Comparison of ENCODE assay signal across 1 cellular context in genomic region chr12:104340177-104340576, GRCh38.
TF ChIP-seq lines count a peak whose summit lies in the region.

No MANE protein-coding gene starts in this region.

TF ChIP-seq in SK-N-SH treated with all-trans-retinoic acid at 6 μM for 48 hours, 23 proteins besides CTCF, POLR2A, EP300 and RAD21 (continued from another document):
- TF ChIP-seq CSRNP3 (CRISPR knock-in tag; IDR thresholded peaks at IDR 0.05) (no peak), ZNF8 (CRISPR knock-in tag; IDR thresholded peaks at IDR 0.05) (no peak), ZNF70 (CRISPR knock-in tag; IDR thresholded peaks at IDR 0.05) (no peak), RARB (CRISPR knock-in tag; IDR thresholded peaks at IDR 0.05) (no peak), ZC3H10 (CRISPR knock-in tag; IDR thresholded peaks at IDR 0.05) (peak; percentile 47; the same call in 1 of the 2 replicates)
